20 cellular contexts compared by ENCODE assay signal in the genomic region with DNA sequence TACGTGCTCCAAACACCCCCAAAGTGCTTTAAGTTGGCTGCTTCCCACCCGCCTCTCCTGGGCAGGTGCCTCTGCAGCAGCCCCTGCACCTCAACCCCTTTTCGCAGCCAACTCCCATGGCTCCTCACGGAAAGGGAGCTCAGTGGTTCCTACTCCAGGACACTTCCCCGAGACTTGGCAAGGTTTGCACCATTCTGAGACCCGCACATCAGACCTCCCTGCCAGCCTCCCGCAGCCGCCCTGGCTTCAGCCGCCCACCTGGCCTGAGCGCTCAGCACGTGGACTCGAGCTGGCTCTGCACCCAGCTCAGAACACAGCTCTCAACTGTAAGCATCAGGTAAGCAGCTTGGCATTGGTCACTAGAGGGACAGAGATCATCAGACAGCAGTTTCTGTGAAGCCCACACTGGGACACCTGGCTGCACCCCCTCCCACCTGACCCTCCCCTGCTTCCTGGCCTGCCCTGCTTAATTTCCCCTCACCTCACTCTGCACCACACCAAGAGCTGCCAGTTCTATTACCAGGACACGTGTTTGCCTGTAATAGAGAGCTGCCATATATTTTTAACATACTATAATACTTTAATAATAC.
"Had no signal": no experiment of that assay in that cellular context is flagged by ENCODE, and none has a peak within 500 bp of the region (broad histone marks: within the 10 kb centered on the region; RNA-seq: fewer than 3 reads in every experiment).

No MANE protein-coding gene starts in this region.

- H3K36me3 ChIP-seq: Peyer's patch had no signal

- H3K27me3 ChIP-seq: Peyer's patch had no signal

- H3K27ac ChIP-seq: KMS-11, Peyer's patch had no signal

- H3K4me3 ChIP-seq: Peyer's patch had no signal

- H3K9me3 ChIP-seq: Peyer's patch had no signal

- H3K4me1 ChIP-seq: Peyer's patch had no signal

- DNase-seq: activated B cell treated with CpG ODN at 0.5 μM for 24 hours; activated CD4-positive, alpha-beta T cell treated with anti-CD3 and anti-CD28 coated beads for 1 hour; activated CD4-positive, alpha-beta T cell treated with anti-CD3 and anti-CD28 coated beads, Interleukin-2, amount 10 ng/mL, durations not matched to agents 24 days and 14 days; activated CD4-positive, alpha-beta T cell treated with anti-CD3 and anti-CD28 coated beads, Interleukin-2, amount 50 U/mL, for 48 hours; activated CD8-positive, alpha-beta memory T cell treated with anti-CD3 and anti-CD28 coated beads, Interleukin-2, amount 10 ng/mL, durations not matched to agents 7 days and 5 days; activated effector memory CD4-positive, alpha-beta T cell treated with anti-CD3 and anti-CD28 coated beads, Interleukin-2, amount 50 U/mL, for 16 hours; activated naive CD4-positive, alpha-beta T cell treated with Interleukin-2 at 50 U/mL for 16 hours; activated naive CD8-positive, alpha-beta T cell treated with anti-CD3 and anti-CD28 coated beads, Interleukin-2, amount 50 U/mL, for 24 hours; activated T-cell treated with anti-CD3 and anti-CD28 coated beads, Interleukin-2, amount 50 U/mL, for 24 hours; amniotic stem cell; NCI-H1092; NCI-H1417 treated with DMSO at 0.1 percent for 48 hours; NCI-H1694; NCI-H446; NCI-H524; NCI-H748 treated with DMSO at 0.1 percent for 48 hours; Peyer's patch; SHP77 treated with DMSO at 0.1 percent for 48 hours had no signal

- ATAC-seq: activated CD8-positive, alpha-beta memory T cell treated with anti-CD3 and anti-CD28 coated beads, Interleukin-2, amount 10 ng/mL, durations not matched to agents 7 days and 5 days; activated naive CD4-positive, alpha-beta T cell treated with anti-CD3 and anti-CD28 coated beads, Interleukin-2, amount 50 U/mL, for 72 hours; activated naive CD8-positive, alpha-beta T cell treated with anti-CD3 and anti-CD28 coated beads, Interleukin-2, amount 50 U/mL, for 24 hours had no signal
